Comparison of ENCODE assay signal across 23 cellular contexts in genomic region chr15:59330649-59331048, GRCh38. TPM values are rescaled to one million over a fixed set of nuclear protein-coding genes. Genes with fewer than 3 reads are reported as not detected.
DNase-seq lines count a peak whose midpoint lies in the region; ATAC-seq and TF ChIP-seq lines count a peak whose summit lies in the region.
"Had no signal": no experiment of that assay in that cellular context is flagged by ENCODE, and none has a peak within 500 bp of the region (broad histone marks: within the 10 kb centered on the region; RNA-seq: fewer than 3 reads in every experiment).

No MANE protein-coding gene starts in this region.

- H3K27me3 ChIP-seq in fibroblast of lung (ENCODE audit: control insufficient read depth, insufficient read depth, low read length), result no peaks in the 10 kb centered on the region
- H3K27me3 ChIP-seq in trophoblast cell (ENCODE audit: insufficient read depth, low read length), result no peaks in the 10 kb centered on the region
- H3K27me3 ChIP-seq in BE2C, result peaks cover 20% of the 10 kb centered on the region
- H3K27me3 ChIP-seq: BLaER1, heart right ventricle, thyroid gland had no signal

- no CpG with 5 or more reads among the region's 8 CpGs for WGBS in trophoblast cell (ENCODE audit: extremely low coverage, insufficient coverage, insufficient read length)

- H3K27ac ChIP-seq in VCaP, result peak overlapping the region; percentile 38; the same call in 1 of the 2 replicates
- peak overlapping the region; percentile 74 for H3K27ac ChIP-seq in fibroblast of lung (ENCODE audit: insufficient read depth, low read length)
- no peak overlapping the region for H3K27ac ChIP-seq in trophoblast cell (ENCODE audit: low read depth, low read length)
- H3K27ac ChIP-seq: BLaER1, neutrophil, PC-9, thyroid gland had no signal

- H2AK5ac ChIP-seq in trophoblast cell (ENCODE audit: low read length), result no peak overlapping the region

- H3K4me2 ChIP-seq in fibroblast of lung (ENCODE audit: extremely low read depth, insufficient read depth, low read length) (no peak overlapping the region), trophoblast cell (ENCODE audit: low read length) (no peak overlapping the region)
- H3K4me2 ChIP-seq: BLaER1, PC-9 had no signal

- H2BK12ac ChIP-seq in trophoblast cell (ENCODE audit: low read length), result no peak overlapping the region

- no peaks in the 10 kb centered on the region for H3K36me3 ChIP-seq in fibroblast of lung (ENCODE audit: control insufficient read depth, insufficient read depth, low read length)
- H3K36me3 ChIP-seq in trophoblast cell (ENCODE audit: control insufficient read depth in 1 of 2, insufficient read depth in 2 of 2, low read length in 2 of 2), result no peaks in the 10 kb centered on the region
- no peaks in the 10 kb centered on the region for H3K36me3 ChIP-seq in BE2C
- H3K36me3 ChIP-seq: BLaER1, heart right ventricle, neutrophil, thyroid gland had no signal

- H4K20me1 ChIP-seq in fibroblast of lung (ENCODE audit: control insufficient read depth, extremely low read depth, insufficient read depth, low read length), result no peaks in the 10 kb centered on the region
- H4K20me1 ChIP-seq: BLaER1 had no signal

- H4K8ac ChIP-seq in trophoblast cell (ENCODE audit: low read depth, low read length), result no peak overlapping the region

- H3K4ac ChIP-seq in trophoblast cell (ENCODE audit: low read depth, low read length), result no peak overlapping the region

- no peaks in the 10 kb centered on the region for H3K9me3 ChIP-seq in fibroblast of lung (ENCODE audit: control insufficient read depth, insufficient read depth, low read depth, low read length)
- no peaks in the 10 kb centered on the region for H3K9me3 ChIP-seq in trophoblast cell (ENCODE audit: insufficient read depth, low read depth, low read length)
- no peaks in the 10 kb centered on the region for H3K9me3 ChIP-seq in BE2C
- H3K9me3 ChIP-seq: BLaER1, heart right ventricle, neutrophil, thyroid gland had no signal

- H3K4me1 ChIP-seq in fibroblast of lung (ENCODE audit: control insufficient read depth, extremely low read depth, insufficient read depth, low read length) (peaks cover 18% of the 10 kb centered on the region), trophoblast cell (ENCODE audit: control insufficient read depth in 1 of 2, insufficient read depth in 2 of 2, low read length in 2 of 2) (peaks cover 0 to 3% of the 10 kb centered on the region in 2 experiments), BE2C (no peaks in the 10 kb centered on the region)

- H3K9ac ChIP-seq in fibroblast of lung (ENCODE audit: insufficient read depth, low read length) (no peak overlapping the region), trophoblast cell (ENCODE audit: low read length) (no peak overlapping the region)
- H3K9ac ChIP-seq: BLaER1 had no signal

- no peak overlapping the region for H4K91ac ChIP-seq in trophoblast cell (ENCODE audit: low read depth, low read length)

- H3K79me2 ChIP-seq in fibroblast of lung (ENCODE audit: control insufficient read depth, insufficient read depth, low read length) (peaks cover 53% of the 10 kb centered on the region), trophoblast cell (ENCODE audit: control insufficient read depth, insufficient read depth, low read length, poor library complexity) (no peaks in the 10 kb centered on the region)

- H4K12ac ChIP-seq in trophoblast cell (ENCODE audit: low read depth, low read length), result no peak overlapping the region

- TF ChIP-seq CTCF in VCaP (conservative IDR thresholded peaks at IDR 0.05), result no peak
- no peak for TF ChIP-seq CTCF in fibroblast of lung (conservative IDR thresholded peaks at IDR 0.05 in 1 of 2, IDR thresholded peaks at IDR 0.05 in 1 of 2; ENCODE audit: low read depth in 1 of 2, low read length in 2 of 2)
- TF ChIP-seq CTCF in BE2C (IDR thresholded peaks at IDR 0.05; ENCODE audit: low read depth, low read length), result no peak

- no peak overlapping the region for H2BK120ac ChIP-seq in trophoblast cell (ENCODE audit: insufficient read depth, low read length, poor library complexity)

- no peaks in the 10 kb centered on the region for H3K79me1 ChIP-seq in trophoblast cell (ENCODE audit: low read length)

- no peak overlapping the region for H2AFZ ChIP-seq in fibroblast of lung (ENCODE audit: low read length)
- no peak overlapping the region for H2AFZ ChIP-seq in trophoblast cell (ENCODE audit: insufficient read depth, low read length, poor library complexity)
- H2AFZ ChIP-seq: PC-9 had no signal

- DNase-seq in Caki2 (ENCODE audit: low read depth), result peak; percentile 22
- DNase-seq in fibroblast of lung (ENCODE audit: low read depth in 2 of 2), result no peak
- peak; percentile 46 to 48 for DNase-seq in trophoblast cell
- DNase-seq in AG20443 (ENCODE audit: low spot score), result no peak
- no peak for DNase-seq in BE2C
- DNase-seq in H4 (ENCODE audit: low spot score), result no peak
- DNase-seq: activated CD4-positive, alpha-beta T cell treated with anti-CD3 and anti-CD28 coated beads, Interleukin-2, amount 10 ng/mL, durations not matched to agents 7 days and 5 days; activated naive CD8-positive, alpha-beta T cell treated with anti-CD3 and anti-CD28 coated beads, Interleukin-2, amount 50 U/mL, for 24 hours; activated T-cell treated with anti-CD3 and anti-CD28 coated beads, Interleukin-2, amount 50 U/mL, for 4 hours; DMS79; effector CD4-positive, alpha-beta T cell; heart right ventricle; left cardiac atrium; mesendoderm; NCI-H510A; PC-9; Right ventricle myocardium superior; stimulated activated naive CD8-positive, alpha-beta T cell treated with anti-CD3 and anti-CD28 coated beads, Interleukin-15, amount 100 ng/mL, for 72 hours had no signal

- no peak for ATAC-seq in HG03095 (IDR thresholded peaks at IDR 0.05; ENCODE audit: unreplicated experiment)
- ATAC-seq: activated naive CD8-positive, alpha-beta T cell treated with anti-CD3 and anti-CD28 coated beads, Interleukin-2, amount 50 U/mL, for 24 hours; activated T-cell treated with anti-CD3 and anti-CD28 coated beads, Interleukin-2, amount 50 U/mL, for 4 hours; heart right ventricle; left cardiac atrium; stimulated activated naive CD8-positive, alpha-beta T cell treated with anti-CD3 and anti-CD28 coated beads, Interleukin-15, amount 100 ng/mL, for 72 hours had no signal

- no peak overlapping the region for H3K23ac ChIP-seq in trophoblast cell (ENCODE audit: low read length)

- no peak overlapping the region for H2BK5ac ChIP-seq in trophoblast cell (ENCODE audit: low read depth, low read length, poor library complexity)

- H3K14ac ChIP-seq in trophoblast cell (ENCODE audit: low read length), result no peak overlapping the region

- H3K4me3 ChIP-seq in fibroblast of lung (replicated peaks in 1 of 4; ENCODE audit: control extremely low read depth in 1 of 4, insufficient read depth in 1 of 4, low read depth in 3 of 4, low read length in 4 of 4) (no peak overlapping the region), trophoblast cell (ENCODE audit: low read depth, low read length) (no peak overlapping the region), BE2C (ENCODE audit: low read depth, low read length) (no peak overlapping the region)
- H3K4me3 ChIP-seq: BLaER1, heart right ventricle, PC-9, thyroid gland had no signal

- peak overlapping the region; percentile 18 for H3K18ac ChIP-seq in trophoblast cell (ENCODE audit: low read length)

- in situ Hi-C loops in Caki2 (cut with HindIII; ENCODE audit: low pct_unique_long_range_greater_than_20kb, low sequenced_read_pairs), result no loop called here

RNA-seq across cellular contexts. Expression of gene MYO1E, which starts 42.0 kb away (rescaled TPM):
- 104 and 137 TPM in 2 replicates for total RNA-seq in Caki2 (2014; rRNA removed; shearing (Covaris generic); ENCODE audit: low replicate concordance)
- total RNA-seq in fibroblast of lung, result 26.5 and 27.6 TPM in 2 replicates
- polyA plus RNA-seq in fibroblast of lung, result 20.7 and 84.0 TPM in 2 replicates
- polyA plus RNA-seq in fibroblast of lung (2012), result 47.5 and 167 TPM in 2 replicates
- polyA minus RNA-seq in fibroblast of lung (ENCODE audit: low replicate concordance), result 9.8 and 37.0 TPM in 2 replicates
- 32.1 and 36.8 TPM in 2 replicates for polyA plus RNA-seq in trophoblast cell (2013)
- polyA plus RNA-seq in BE2C (2012; ENCODE audit: insufficient read depth, insufficient read length, low read depth), result 0.06 TPM
- 9.2 and 18.4 TPM in 2 replicates for total RNA-seq in H4 (2014; rRNA removed; shearing (Covaris generic))

Comparison
In these comparisons a context has a peak if more than half of its experiments do, and no peak if none do; other contexts are left out.
1. DNase-seq: peak in Caki2 (single experiment) and trophoblast cell (2 of 2); none in fibroblast of lung (0 of 2), AG20443 (single experiment), BE2C (single experiment) and H4 (single experiment).